19 cellular contexts compared by ENCODE assay signal in genomic region chr18:2303517-2304238, GRCh38.
DNase-seq lines count a peak whose midpoint lies in the region; ATAC-seq and TF ChIP-seq lines count a peak whose summit lies in the region.
"Had no signal": no experiment of that assay in that cellular context is flagged by ENCODE, and none has a peak within 500 bp of the region (broad histone marks: within the 10 kb centered on the region; RNA-seq: fewer than 3 reads in every experiment).

No MANE protein-coding gene starts in this region.

- no peaks in the 10 kb centered on the region for H3K9me3 ChIP-seq in testis
- H3K9me3 ChIP-seq: adrenal gland, tibial nerve had no signal

- no peak overlapping the region for H3K4me3 ChIP-seq in testis
- H3K4me3 ChIP-seq: adrenal gland, tibial nerve had no signal

- DNase-seq in NCI-H2196 (lab: John Stamatoyannopoulos, UW; ENCODE audit: unreplicated experiment) (peak; percentile 11), NCI-H2196 treated with DMSO at 0.1 percent for 48 hours (lab: John Stamatoyannopoulos, UW; ENCODE audit: unreplicated experiment) (no peak), RWPE1 (ENCODE audit: low spot score) (peak; percentile 43), erythroblast (lab: John Stamatoyannopoulos, UW) (peak; percentile 16 to 51), testis (no peak), iPS-NIHi7 (ENCODE audit: extremely low spot score) (no peak), NCI-H2107 treated with DMSO at 0.1 percent for 48 hours (lab: John Stamatoyannopoulos, UW; ENCODE audit: unreplicated experiment) (no peak)
- DNase-seq: activated T-cell treated with anti-CD3 and anti-CD28 coated beads for 4 hours; adrenal gland; DMS153; effector memory CD8-positive, alpha-beta T cell; H9; hippocampal formation; NCI-H1436 treated with DMSO at 0.1 percent for 48 hours; NCI-H774; occipital lobe had no signal

- no peak for TF ChIP-seq POLR2A in erythroblast (IDR thresholded peaks at IDR 0.05; ENCODE audit: low read length)
- no peak for TF ChIP-seq POLR2A in testis (IDR thresholded peaks at IDR 0.05)

- no peaks in the 10 kb centered on the region for H3K27me3 ChIP-seq in testis
- H3K27me3 ChIP-seq: adrenal gland, tibial nerve had no signal

- TF ChIP-seq CTCF in RWPE1 (conservative IDR thresholded peaks at IDR 0.05; ENCODE audit: low read depth) (no peak), testis (IDR thresholded peaks at IDR 0.05) (no peak)

- no peak for ATAC-seq in HG02840 (IDR thresholded peaks at IDR 0.05; ENCODE audit: low FRiP score, unreplicated experiment)
- ATAC-seq: activated CD4-positive, CD25-positive, alpha-beta regulatory T cell treated with anti-CD3 and anti-CD28 coated beads, Interleukin-2, amount 50 U/mL, for 24 hours; effector memory CD8-positive, alpha-beta T cell had no signal

- POLR2A ChIA-PET in RWPE1 (lab: Yijun Ruan, JAX; ENCODE audit: low non-redundant PET) = no interaction called here

- H3K27ac ChIP-seq in RWPE1 (peak overlapping the region; percentile 87), testis (peak overlapping the region; percentile 34 to 43)
- H3K27ac ChIP-seq: adrenal gland, tibial nerve had no signal

- 48 to 64% methylated on average over 3 of the region's 3 CpGs for WGBS in testis, 2 donors

- intact Hi-C loops in testis (cut with DNase I; ENCODE audit: low total_unique reads) = no loop called here

- CTCF ChIA-PET in RWPE1 (lab: Yijun Ruan, JAX) = interaction anchor here (0.6 to 1.1 kb wide), 2 partner anchors 21 to 1434 kb away, joined by 3 to 4 read pairs; no protein-coding TSS in a partner anchor

- peaks cover 3% of the 10 kb centered on the region for H3K4me1 ChIP-seq in testis
- H3K4me1 ChIP-seq: adrenal gland had no signal

- H3K36me3 ChIP-seq in testis (ENCODE audit: low read depth, missing control alignments) = no peaks in the 10 kb centered on the region
- H3K36me3 ChIP-seq: adrenal gland, tibial nerve had no signal

Comparison
In these comparisons a context has a peak if more than half of its experiments do, and no peak if none do; other contexts are left out.
1. DNase-seq: peak in NCI-H2196 (single experiment), RWPE1 (single experiment) and erythroblast (2 of 2); none in NCI-H2196 treated with DMSO at 0.1 percent for 48 hours (single experiment), testis (single experiment), iPS-NIHi7 (single experiment) and NCI-H2107 treated with DMSO at 0.1 percent for 48 hours (single experiment).